Comparison of ENCODE assay signal across 26 cellular contexts in genomic region chr16:11805556-11805955, GRCh38.
"Had no signal": no experiment of that assay in that cellular context is flagged by ENCODE, and none has a peak within 500 bp of the region (broad histone marks: within the 10 kb centered on the region; RNA-seq: fewer than 3 reads in every experiment).

No MANE protein-coding gene starts in this region.

- H3K9me3 Mint-ChIP-seq: naive thymus-derived CD8-positive, alpha-beta T cell; nephron; neural crest cell; stimulated activated effector memory CD8-positive, alpha-beta T cell treated with anti-CD3 and anti-CD28 coated beads, Interleukin-12 subunit alpha, Interleukin-12 subunit beta, amount 100 ng/mL, for 72 hours; stimulated activated naive CD8-positive, alpha-beta T cell treated with anti-CD3 and anti-CD28 coated beads, Interleukin-15, Interleukin-2, amounts not matched to agents 100 ng/mL and 50 ng/mL, for 24 hours had no signal

- H3K36me3 ChIP-seq: lower lobe of right lung, ovary, right atrium auricular region, sigmoid colon, spleen, suprapubic skin, thoracic aorta, tibial artery, upper lobe of right lung had no signal

- H3K4me1 Mint-ChIP-seq: neural crest cell had no signal

- H3K9me3 ChIP-seq: lower lobe of right lung, ovary, right atrium auricular region, sigmoid colon, spleen, suprapubic skin, thoracic aorta, tibial artery, upper lobe of right lung had no signal

- H3K36me3 Mint-ChIP-seq: naive thymus-derived CD8-positive, alpha-beta T cell; stimulated activated effector memory CD8-positive, alpha-beta T cell treated with anti-CD3 and anti-CD28 coated beads, Interleukin-12 subunit alpha, Interleukin-12 subunit beta, amount 100 ng/mL, for 72 hours had no signal

- H3K27ac Mint-ChIP-seq: nephron; progenitor cell of endocrine pancreas; stimulated activated effector memory CD8-positive, alpha-beta T cell treated with anti-CD3 and anti-CD28 coated beads, Interleukin-12 subunit alpha, Interleukin-12 subunit beta, amount 100 ng/mL, for 72 hours; stimulated activated naive CD8-positive, alpha-beta T cell treated with anti-CD3 and anti-CD28 coated beads, Interleukin-15, Interleukin-2, amounts not matched to agents 100 ng/mL and 50 ng/mL, for 24 hours had no signal

- ATAC-seq: left cardiac atrium; left lobe of liver; lower lobe of right lung; naive thymus-derived CD8-positive, alpha-beta T cell; stimulated activated effector memory CD8-positive, alpha-beta T cell treated with anti-CD3 and anti-CD28 coated beads, Interleukin-12 subunit alpha, Interleukin-12 subunit beta, amount 100 ng/mL, for 72 hours; upper lobe of right lung had no signal

- H3K4me3 ChIP-seq: lower lobe of right lung, ovary, right atrium auricular region, sigmoid colon, spleen, suprapubic skin, thoracic aorta, tibial artery, upper lobe of right lung had no signal

- DNase-seq: hippocampal formation; kidney glomerular epithelial cell; left cardiac atrium; lower lobe of right lung; mammary epithelial cell; mesenchymal stem cell; naive thymus-derived CD8-positive, alpha-beta T cell; nucleus accumbens; ovary; sigmoid colon; small intestine; spleen; stimulated activated CD4-positive, alpha-beta T cell treated with anti-CD3 and anti-CD28 coated beads, Interleukin-4, amount 100 ng/mL, for 24 hours; stimulated activated naive CD4-positive, alpha-beta T cell; tibial artery; trophoblast cell; upper lobe of right lung had no signal

- H3K27ac ChIP-seq: lower lobe of right lung, ovary, right atrium auricular region, sigmoid colon, spleen, suprapubic skin, thoracic aorta, tibial artery, upper lobe of right lung had no signal

- H3K27me3 ChIP-seq: ovary, right atrium auricular region, sigmoid colon, spleen, suprapubic skin, upper lobe of right lung had no signal

- H3K4me1 ChIP-seq: lower lobe of right lung, sigmoid colon, suprapubic skin, upper lobe of right lung had no signal

- H3K27me3 Mint-ChIP-seq: naive thymus-derived CD8-positive, alpha-beta T cell; progenitor cell of endocrine pancreas; stimulated activated naive CD8-positive, alpha-beta T cell treated with anti-CD3 and anti-CD28 coated beads, Interleukin-15, Interleukin-2, amounts not matched to agents 100 ng/mL and 50 ng/mL, for 24 hours had no signal

- H3K4me3 Mint-ChIP-seq: naive thymus-derived CD8-positive, alpha-beta T cell; nephron; neural crest cell; stimulated activated effector memory CD8-positive, alpha-beta T cell treated with anti-CD3 and anti-CD28 coated beads, Interleukin-12 subunit alpha, Interleukin-12 subunit beta, amount 100 ng/mL, for 72 hours; stimulated activated naive CD8-positive, alpha-beta T cell treated with anti-CD3 and anti-CD28 coated beads, Interleukin-15, Interleukin-2, amounts not matched to agents 100 ng/mL and 50 ng/mL, for 24 hours had no signal
